Comparison of ENCODE assay signal across 20 cellular contexts in the genomic region with DNA sequence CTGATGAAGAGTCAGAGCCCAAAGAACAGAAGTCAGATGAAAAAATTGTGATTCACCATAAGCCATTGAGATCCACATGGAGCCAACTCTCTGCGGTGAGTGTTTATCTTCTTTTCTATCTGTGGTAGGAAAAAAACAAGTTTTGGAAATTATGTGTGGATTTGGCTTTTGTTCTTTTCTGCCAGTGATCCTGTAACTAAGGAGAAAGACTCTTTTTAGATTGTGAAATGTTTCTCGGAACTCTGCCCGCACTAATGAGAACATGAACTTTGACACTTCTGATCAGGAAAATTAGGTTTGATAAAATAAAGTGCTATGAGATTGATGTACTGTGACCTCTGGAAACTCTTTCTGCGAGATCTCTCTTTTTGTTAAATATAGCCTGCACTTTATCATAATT. TPM values are rescaled to one million over a fixed set of nuclear protein-coding genes. Genes with fewer than 3 reads are reported as not detected.
DNase-seq lines count a peak whose midpoint lies in the region; ATAC-seq and TF ChIP-seq lines count a peak whose summit lies in the region.
"Had no signal": no experiment of that assay in that cellular context is flagged by ENCODE, and none has a peak within 500 bp of the region (broad histone marks: within the 10 kb centered on the region; RNA-seq: fewer than 3 reads in every experiment).

No MANE protein-coding gene starts in this region.

- no peak overlapping the region for H2AFZ ChIP-seq in parathyroid adenoma

- POLR2A ChIA-PET in WTC11 (lab: Charles Lee): interaction anchor here (0.7 kb wide), 1 partner anchor 9 kb away, joined by 4 read pairs; no protein-coding TSS in a partner anchor

- H3K36me3 ChIP-seq in parathyroid adenoma (ENCODE audit: control insufficient read depth, insufficient read depth, low read length): no peaks in the 10 kb centered on the region
- peaks cover 0 to 36% (median 0%) of the 10 kb centered on the region in 4 donors for H3K36me3 ChIP-seq in esophagus muscularis mucosa

- no peak overlapping the region for H3K4me3 ChIP-seq in fibroblast of the aortic adventitia (ENCODE audit: low read depth, low read length)
- peak overlapping the region; percentile 2 for H3K4me3 ChIP-seq in parathyroid adenoma (ENCODE audit: low read depth, low read length)
- peak overlapping the region in 1 of 4 donors; percentile 26 for H3K4me3 ChIP-seq in esophagus muscularis mucosa
- H3K4me3 ChIP-seq in dorsolateral prefrontal cortex: no peak overlapping the region

- DNase-seq in WTC11 (ENCODE audit: low spot score): no peak
- peak; percentile 41 for DNase-seq in fibroblast of the aortic adventitia (ENCODE audit: low read depth)
- no peak for DNase-seq in esophagus muscularis mucosa (ENCODE audit: extremely low spot score)
- DNase-seq in dorsolateral prefrontal cortex: no peak
- no peak for DNase-seq in activated CD4-positive, alpha-beta T cell treated with anti-CD3 and anti-CD28 coated beads, Interleukin-2, amount 10 ng/mL, durations not matched to agents 24 days and 14 days
- DNase-seq: AML-193, DMS79 treated with DMSO at 0.1 percent for 48 hours, H9, Karpas-422, NCI-H1048, NCI-H1436, NCI-H345, NCI-H526, PC-3, RPMI8226, SIG-M5 had no signal

- H3K36me3 Mint-ChIP-seq in WTC11: peaks cover 31% of the 10 kb centered on the region
- no peaks in the 10 kb centered on the region for H3K36me3 Mint-ChIP-seq in activated CD4-positive, alpha-beta T cell treated with anti-CD3 and anti-CD28 coated beads, Interleukin-2, amount 10 ng/mL, durations not matched to agents 24 days and 14 days (ENCODE audit: low read depth)
- H3K36me3 Mint-ChIP-seq: IgD-negative memory B cell had no signal

- peaks cover 14% of the 10 kb centered on the region for H3K4me1 ChIP-seq in parathyroid adenoma
- peaks cover 0 to 95% (median 84%) of the 10 kb centered on the region in 4 donors for H3K4me1 ChIP-seq in esophagus muscularis mucosa

- no peak overlapping the region for H3K9ac ChIP-seq in parathyroid adenoma

- peak overlapping the region; percentile 40 for H3K27ac ChIP-seq in parathyroid adenoma
- H3K27ac ChIP-seq in esophagus muscularis mucosa (replicated peaks in 1 of 4): peak overlapping the region in 2 of 4 donors; percentile 54 to 59
- peak overlapping the region in 3 of 59 donors; percentile 9 to 57 (median 54) for H3K27ac ChIP-seq in dorsolateral prefrontal cortex
- H3K27ac ChIP-seq: C4-2B had no signal

- peak overlapping the region; percentile 40 for H3K4me2 ChIP-seq in parathyroid adenoma (ENCODE audit: low read length)

- no peaks in the 10 kb centered on the region for H3K27me3 ChIP-seq in parathyroid adenoma (ENCODE audit: control insufficient read depth, insufficient read depth, low read length)
- no peaks in the 10 kb centered on the region for H3K27me3 ChIP-seq in esophagus muscularis mucosa
- H3K27me3 ChIP-seq in dorsolateral prefrontal cortex: peaks cover 0 to 4% (median 0%) of the 10 kb centered on the region in 45 donors

- H3K27me3 Mint-ChIP-seq in WTC11 (ENCODE audit: low read depth): no peaks in the 10 kb centered on the region
- peaks cover 21% of the 10 kb centered on the region for H3K27me3 Mint-ChIP-seq in activated CD4-positive, alpha-beta T cell treated with anti-CD3 and anti-CD28 coated beads, Interleukin-2, amount 10 ng/mL, durations not matched to agents 24 days and 14 days

- H3K4me1 Mint-ChIP-seq in WTC11: peaks cover 39% of the 10 kb centered on the region
- H3K4me1 Mint-ChIP-seq in activated CD4-positive, alpha-beta T cell treated with anti-CD3 and anti-CD28 coated beads, Interleukin-2, amount 10 ng/mL, durations not matched to agents 24 days and 14 days: no peaks in the 10 kb centered on the region
- H3K4me1 Mint-ChIP-seq: IgD-negative memory B cell had no signal

- ATAC-seq in WTC11: no peak
- ATAC-seq in GM19452 (IDR thresholded peaks at IDR 0.05; ENCODE audit: unreplicated experiment): no peak
- ATAC-seq: PC-3 had no signal

- 86% methylated on average over 4 of the region's 4 CpGs for WGBS in esophagus muscularis mucosa

- peak overlapping the region; percentile 34; the same call in 1 of the 2 replicates for H3K27ac Mint-ChIP-seq in WTC11
- H3K27ac Mint-ChIP-seq in activated CD4-positive, alpha-beta T cell treated with anti-CD3 and anti-CD28 coated beads, Interleukin-2, amount 10 ng/mL, durations not matched to agents 24 days and 14 days: no peak overlapping the region
- H3K27ac Mint-ChIP-seq: IgD-negative memory B cell had no signal

- CTCF ChIA-PET in WTC11 (lab: Charles Lee): no interaction called here

- H3K9me3 ChIP-seq in parathyroid adenoma (ENCODE audit: control insufficient read depth, low read length): no peaks in the 10 kb centered on the region
- no peaks in the 10 kb centered on the region for H3K9me3 ChIP-seq in esophagus muscularis mucosa

- peaks cover 8% of the 10 kb centered on the region for H3K79me2 ChIP-seq in parathyroid adenoma

- no peak for TF ChIP-seq POLR2A in esophagus muscularis mucosa (IDR thresholded peaks at IDR 0.05; ENCODE audit: low read depth)

- no peaks in the 10 kb centered on the region for H3K9me3 Mint-ChIP-seq in WTC11
- H3K9me3 Mint-ChIP-seq in activated CD4-positive, alpha-beta T cell treated with anti-CD3 and anti-CD28 coated beads, Interleukin-2, amount 10 ng/mL, durations not matched to agents 24 days and 14 days: no peaks in the 10 kb centered on the region
- H3K9me3 Mint-ChIP-seq: H9, IgD-negative memory B cell had no signal

- intact Hi-C loops in esophagus muscularis mucosa (cut with DNase I): no loop called here
- intact Hi-C loops in dorsolateral prefrontal cortex (cut with DNase I): loop anchor here in 1 of 2 donors (10.0 kb wide), 1 partner anchor 105 kb away; no protein-coding TSS in a partner anchor
- intact Hi-C loops in activated CD4-positive, alpha-beta T cell treated with anti-CD3 and anti-CD28 coated beads, Interleukin-2, amount 10 ng/mL, durations not matched to agents 24 days and 14 days (cut with micrococcal nuclease): no loop called here

- no peak for TF ChIP-seq CTCF in WTC11 (IDR thresholded peaks at IDR 0.05)
- no peak for TF ChIP-seq CTCF in fibroblast of the aortic adventitia (IDR thresholded peaks at IDR 0.05; ENCODE audit: insufficient read depth, low read length)
- no peak for TF ChIP-seq CTCF in parathyroid adenoma (IDR thresholded peaks at IDR 0.05)
- no peak for TF ChIP-seq CTCF in esophagus muscularis mucosa (IDR thresholded peaks at IDR 0.05)
- no peak for TF ChIP-seq CTCF in dorsolateral prefrontal cortex (IDR thresholded peaks at IDR 0.05 in 54 of 56, conservative IDR thresholded peaks at IDR 0.05 in 2 of 56; ENCODE audit: low read depth in 1 of 56, partially characterized antibody in 56 of 56)

- H3K4me3 Mint-ChIP-seq in WTC11: no peak overlapping the region
- no peak overlapping the region for H3K4me3 Mint-ChIP-seq in activated CD4-positive, alpha-beta T cell treated with anti-CD3 and anti-CD28 coated beads, Interleukin-2, amount 10 ng/mL, durations not matched to agents 24 days and 14 days
- H3K4me3 Mint-ChIP-seq: H9, IgD-negative memory B cell had no signal

- no peak for TF ChIP-seq EP300 in esophagus muscularis mucosa (IDR thresholded peaks at IDR 0.05)

TF ChIP-seq in WTC11, 78 proteins besides CTCF, POLR2A, EP300 and RAD21 (continues in another document):
- no peak for TF ChIP-seq NR1H2 (CRISPR knock-in tag; IDR thresholded peaks at IDR 0.05)
- TF ChIP-seq NR3C1 (CRISPR knock-in tag; conservative IDR thresholded peaks at IDR 0.05; ENCODE audit: low read depth): no peak
- TF ChIP-seq FOXP4 (CRISPR knock-in tag; IDR thresholded peaks at IDR 0.05): no peak
- no peak for TF ChIP-seq SMAD3 (CRISPR knock-in tag; IDR thresholded peaks at IDR 0.05; ENCODE audit: borderline replicate concordance)

RNA-seq across cellular contexts. Expression of gene ARHGEF26, which starts 8.4 kb away (rescaled TPM):
- 12.8 to 15.3 TPM (median 14.1 TPM) in 3 replicates for total RNA-seq in WTC11 (2021)
- 2.0 and 4.3 TPM in 2 replicates for total RNA-seq in fibroblast of the aortic adventitia (ENCODE audit: low replicate concordance)
- 100 to 1,000 TPM; 124 to 158 (median 132) TPM for total RNA-seq in esophagus muscularis mucosa
- total RNA-seq in dorsolateral prefrontal cortex: 10 to 100 TPM; 11.4 to 65.2 (median 22.1) TPM
- 0.09 and 0.12 TPM in 2 replicates for total RNA-seq in activated CD4-positive, alpha-beta T cell treated with anti-CD3 and anti-CD28 coated beads, Interleukin-2, amount 10 ng/mL, durations not matched to agents 24 days and 14 days
